ENCODE assay signal across 16 cellular contexts in the genomic region with DNA sequence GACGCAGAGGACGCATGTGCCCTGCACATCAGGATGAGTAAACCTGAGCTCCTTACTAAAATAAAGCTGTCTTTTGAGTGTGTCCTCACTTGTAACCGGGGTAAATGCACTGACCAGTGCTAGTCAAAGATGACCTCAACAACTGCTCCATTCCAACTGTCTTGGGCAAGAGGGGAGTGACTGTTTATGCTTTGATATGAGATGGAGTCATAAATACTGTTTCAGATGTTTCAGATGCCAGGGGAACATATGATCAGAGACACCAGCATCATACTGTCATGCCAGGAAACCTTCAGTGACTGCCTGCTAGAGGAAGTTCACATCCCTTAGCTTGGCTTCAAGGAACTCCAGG. TPM values are rescaled to one million over a fixed set of nuclear protein-coding genes. Genes with fewer than 3 reads are reported as not detected.
DNase-seq lines count a peak whose midpoint lies in the region; ATAC-seq, FAIRE-seq and TF ChIP-seq lines count a peak whose summit lies in the region.
"Had no signal": no experiment of that assay in that cellular context is flagged by ENCODE, and none has a peak within 500 bp of the region (broad histone marks: within the 10 kb centered on the region; RNA-seq: fewer than 3 reads in every experiment).

No MANE protein-coding gene starts in this region.

- ATAC-seq in A549 (peak in 1 of 2 experiments; percentile 12; a peak in 2 of 6 replicates), HepG2 (peak; percentile 0; the same call in 2 of the 3 replicates), GM18861 (IDR thresholded peaks at IDR 0.05; ENCODE audit: unreplicated experiment) (no peak)
- no peak for ATAC-seq in effector memory CD8-positive, alpha-beta T cell (replicated peaks)

- peaks cover 0 to 8% of the 10 kb centered on the region in 2 donors for H3K27me3 Mint-ChIP-seq in effector memory CD8-positive, alpha-beta T cell
- H3K27me3 Mint-ChIP-seq: activated naive CD8-positive, alpha-beta T cell treated with anti-CD3 and anti-CD28 coated beads for 36 hours had no signal

- DNase-seq in A549 (ENCODE audit: low read depth in 1 of 2, low spot score in 1 of 2) (no peak), HTR-8/SVneo (ENCODE audit: insufficient read length, low spot score) (peak; percentile 44), choroid plexus epithelial cell (ENCODE audit: low read depth) (peak; percentile 76), HepG2 (ENCODE audit: low spot score) (peak; percentile 52), HuH-7 (ENCODE audit: low spot score) (no peak)
- no peak for DNase-seq in effector memory CD4-positive, alpha-beta T cell
- no peak for DNase-seq in effector memory CD8-positive, alpha-beta T cell
- DNase-seq: activated naive CD8-positive, alpha-beta T cell treated with anti-CD3 and anti-CD28 coated beads for 36 hours; activated T-cell treated with anti-CD3 and anti-CD28 coated beads for 4 hours; cerebellar nuclear complex; MV-4-11; stimulated activated CD4-positive, alpha-beta T cell treated with anti-CD3 and anti-CD28 coated beads, Interleukin-2, amount 100 ng/mL, for 24 hours had no signal

- H3K9ac ChIP-seq in HepG2 (ENCODE audit: insufficient read depth, low read depth, low read length): peak overlapping the region; percentile 35; the same call in 1 of the 2 replicates

- POLR2A ChIA-PET in A549 (lab: Yijun Ruan, JAX): interaction anchor here (1.0 to 1.3 kb wide), 3 partner anchors 13 to 170 kb away, joined by 3 to 7 read pairs (median 4); a partner anchor contains a TSS
- POLR2A ChIA-PET in HepG2 (lab: Yijun Ruan, JAX): interaction anchor here (1.3 to 4.0 kb wide), 8 partner anchors 8 to 173 kb away, joined by 3 to 77 read pairs (median 6); a partner anchor contains a TSS

- H3K9me3 ChIP-seq in A549 (no peaks in the 10 kb centered on the region), HepG2 (ENCODE audit: low read length) (no peaks in the 10 kb centered on the region)
- no peaks in the 10 kb centered on the region for H3K9me3 ChIP-seq in effector memory CD4-positive, alpha-beta T cell (ENCODE audit: control insufficient read depth, low read length)
- H3K9me3 ChIP-seq: prostate gland had no signal

- no peak for FAIRE-seq in A549 (lab: Jason Lieb, UNC)
- FAIRE-seq in HTR-8/SVneo (lab: Jason Lieb, UNC): peak; percentile 9
- FAIRE-seq in HepG2 (lab: Jason Lieb, UNC): no peak

- H3K4me3 Mint-ChIP-seq in effector memory CD8-positive, alpha-beta T cell: no peak overlapping the region
- H3K4me3 Mint-ChIP-seq: activated naive CD8-positive, alpha-beta T cell treated with anti-CD3 and anti-CD28 coated beads for 36 hours; GM23338; T-helper 1 cell treated with Interleukin-12 subunit alpha and Interleukin-12 subunit beta and Interleukin-4 antibody, amounts not matched to agents 30 μg/mL and 1 μg/mL, for 36 hours had no signal

- TF ChIP-seq POLR2A in A549 (IDR thresholded peaks at IDR 0.05; ENCODE audit: low read length) (no peak), HepG2 (IDR thresholded peaks at IDR 0.05; ENCODE audit: insufficient read depth in 1 of 2, low read depth in 2 of 2, low read length in 2 of 2) (no peak)

- H3K27me3 ChIP-seq in HepG2 (ENCODE audit: control insufficient read depth in 1 of 2, insufficient read depth in 2 of 2, low read length in 2 of 2): no peaks in the 10 kb centered on the region
- H3K27me3 ChIP-seq in effector memory CD4-positive, alpha-beta T cell (replicated peaks; ENCODE audit: control insufficient read depth, insufficient read depth, low read length, poor library complexity, severe bottlenecking): no peaks in the 10 kb centered on the region

- H3K27ac Mint-ChIP-seq in effector memory CD8-positive, alpha-beta T cell: no peak overlapping the region
- H3K27ac Mint-ChIP-seq: activated naive CD8-positive, alpha-beta T cell treated with anti-CD3 and anti-CD28 coated beads for 36 hours; GM23338; T-helper 1 cell treated with Interleukin-12 subunit alpha and Interleukin-12 subunit beta and Interleukin-4 antibody, amounts not matched to agents 30 μg/mL and 1 μg/mL, for 36 hours had no signal

- H4K20me1 ChIP-seq in HepG2 (ENCODE audit: insufficient read depth, low read length): no peaks in the 10 kb centered on the region

- peaks cover 2% of the 10 kb centered on the region for H3K36me3 Mint-ChIP-seq in effector memory CD8-positive, alpha-beta T cell (ENCODE audit: insufficient read depth)
- H3K36me3 Mint-ChIP-seq: activated naive CD8-positive, alpha-beta T cell treated with anti-CD3 and anti-CD28 coated beads for 36 hours had no signal

- no TSS peak for BruUV-seq in HepG2 (replicated peaks; lab: Mats Ljungman, UMichigan)

- no peaks in the 10 kb centered on the region for H3K79me2 ChIP-seq in HepG2 (ENCODE audit: insufficient read depth, low read length)

- WGBS in A549 (ENCODE audit: missing lambda C conversion rate): 56% methylated on average over 3 of the region's 3 CpGs
- 19% methylated on average over 3 of the region's 3 CpGs for WGBS in HepG2 (ENCODE audit: low lambda C conversion rate)

- no peak overlapping the region for H2AFZ ChIP-seq in HepG2 (ENCODE audit: low read length)

- H3K4me1 Mint-ChIP-seq in effector memory CD8-positive, alpha-beta T cell (ENCODE audit: low read depth in 2 of 2): peaks cover 0 to 1% of the 10 kb centered on the region in 2 donors

- no peak overlapping the region for H3K4me3 ChIP-seq in A549
- H3K4me3 ChIP-seq in choroid plexus epithelial cell (ENCODE audit: low read depth, low read length): no peak overlapping the region
- H3K4me3 ChIP-seq in HepG2 (replicated peaks in 1 of 3; ENCODE audit: insufficient read depth in 1 of 3, low read depth in 2 of 3, low read length in 3 of 3): no peak overlapping the region
- H3K4me3 ChIP-seq in effector memory CD4-positive, alpha-beta T cell (ENCODE audit: insufficient read depth, low read depth, low read length, poor library complexity, severe bottlenecking): no peak overlapping the region
- H3K4me3 ChIP-seq: GM23338, prostate gland had no signal

- no peak for TF ChIP-seq CTCF in A549 (IDR thresholded peaks at IDR 0.05)
- no peak for TF ChIP-seq CTCF in choroid plexus epithelial cell (conservative IDR thresholded peaks at IDR 0.05; ENCODE audit: low read depth, low read length)
- TF ChIP-seq CTCF in HepG2 (CRISPR knock-in tag; IDR thresholded peaks at IDR 0.05): no peak

- H3K27ac ChIP-seq in A549 (peak overlapping the region in 1 of 2 experiments; percentile 60; a peak in 2 of 6 replicates), HepG2 (ENCODE audit: extremely low read length, insufficient read depth, low read length) (peak overlapping the region; percentile 93)
- no peak overlapping the region for H3K27ac ChIP-seq in effector memory CD4-positive, alpha-beta T cell (ENCODE audit: insufficient read depth, low read length, poor library complexity, severe bottlenecking)
- H3K27ac ChIP-seq: prostate gland had no signal

- H3K4me1 ChIP-seq in A549: peaks cover 36% of the 10 kb centered on the region
- peaks cover 74% of the 10 kb centered on the region for H3K4me1 ChIP-seq in HepG2 (ENCODE audit: insufficient read depth, low read length)
- H3K4me1 ChIP-seq in effector memory CD4-positive, alpha-beta T cell (ENCODE audit: control insufficient read depth, insufficient read depth, low read length, poor library complexity, severe bottlenecking): no peaks in the 10 kb centered on the region
- H3K4me1 ChIP-seq: prostate gland had no signal

- in situ Hi-C loops in HepG2 (cut with HindIII; ENCODE audit: extremely low pct_ligation_motif_present, low pct_unique_long_range_greater_than_20kb): no loop called here

- intact Hi-C loops in HepG2 (cut with micrococcal nuclease; ENCODE audit: unreplicated experiment): loop anchor here (2.0 kb wide), 1 partner anchor 46 kb away; no protein-coding TSS in a partner anchor

- no peaks in the 10 kb centered on the region for H3K9me3 Mint-ChIP-seq in effector memory CD8-positive, alpha-beta T cell
- H3K9me3 Mint-ChIP-seq: activated naive CD8-positive, alpha-beta T cell treated with anti-CD3 and anti-CD28 coated beads for 36 hours; GM23338; T-helper 1 cell treated with Interleukin-12 subunit alpha and Interleukin-12 subunit beta and Interleukin-4 antibody, amounts not matched to agents 30 μg/mL and 1 μg/mL, for 36 hours had no signal

- H3K4me2 ChIP-seq in A549 (peak overlapping the region; percentile 51; the same call in 2 of the 3 replicates), HepG2 (ENCODE audit: low read depth, low read length) (peak overlapping the region; percentile 76; the same call in 1 of the 2 replicates)
- H3K4me2 ChIP-seq: GM23338 had no signal

- H3K36me3 ChIP-seq in HepG2 (replicated peaks in 1 of 2; ENCODE audit: control insufficient read depth in 1 of 2, insufficient read depth in 2 of 2, low read length in 2 of 2): no peaks in the 10 kb centered on the region
- no peaks in the 10 kb centered on the region for H3K36me3 ChIP-seq in effector memory CD4-positive, alpha-beta T cell (ENCODE audit: control insufficient read depth, insufficient read depth, low read length)
- H3K36me3 ChIP-seq: prostate gland had no signal

- TF ChIP-seq EP300 in A549 (IDR thresholded peaks at IDR 0.05) (no peak), HepG2 (IDR thresholded peaks at IDR 0.05; ENCODE audit: low read depth in 2 of 2, low read length in 2 of 2) (no peak), HepG2 (CRISPR knock-in tag; IDR thresholded peaks at IDR 0.05; ENCODE audit: borderline replicate concordance) (no peak)

- TF ChIP-seq RAD21 in A549 (conservative IDR thresholded peaks at IDR 0.05 in 1 of 2, IDR thresholded peaks at IDR 0.05 in 1 of 2): no peak
- no peak for TF ChIP-seq RAD21 in HepG2 (CRISPR knock-in tag; IDR thresholded peaks at IDR 0.05)

- CTCF ChIA-PET in A549 (lab: Yijun Ruan, JAX) (interaction anchor here (0.9 to 5.5 kb wide), 13 partner anchors 9 to 182 kb away, joined by 3 to 50 read pairs (median 6); a partner anchor contains a TSS), HepG2 (lab: Yijun Ruan, JAX; ENCODE audit: low intra/inter-chr PET ratio, low total read pairs) (interaction anchor here (1.5 to 1.9 kb wide), 3 partner anchors 14 to 174 kb away, joined by 8 to 16 read pairs (median 8); a partner anchor contains a TSS)

RNA-seq across cellular contexts. Expression of a gene that starts 13.8 kb away (rescaled TPM):
- polyA plus RNA-seq in A549 (2011; rRNA removed): 25.4 and 25.6 TPM in 2 replicates
- 10.3 and 14.3 TPM in 2 replicates for polyA plus RNA-seq in A549 (2012; cell fraction: cytosol; rRNA removed)
- polyA plus RNA-seq in A549 (2012; cell fraction: nucleus; rRNA removed): 12.4 and 19.0 TPM in 2 replicates
- 16.4 to 18.9 TPM (median 18.9 TPM) in 3 replicates for polyA plus RNA-seq in A549 (2017; fragmentation: RNase III; extraction: RNeasy Plus Mini Kit Qiagen cat#74134 plus additional on column Dnase treatment)
- polyA minus RNA-seq in A549 (2011; rRNA and poly(A)+ RNA removed): 31.9 and 32.9 TPM in 2 replicates
- total RNA-seq in HepG2 (2016; rRNA removed; fragmentation: Illumina TruSeq; extraction: Trizol): 40.5 and 49.1 TPM in 2 replicates
- total RNA-seq in HepG2 (2016; cell fraction: cytosol; rRNA removed; fragmentation: Illumina TruSeq; extraction: Trizol; ENCODE audit: low read depth): 4.0 and 4.7 TPM in 2 replicates
- total RNA-seq in HepG2 (2016; cell fraction: insoluble cytoplasmic fraction; rRNA removed; fragmentation: Illumina TruSeq; extraction: Trizol): 36.8 and 47.0 TPM in 2 replicates
- 24.9 and 25.7 TPM in 2 replicates for total RNA-seq in HepG2 (2016; cell fraction: membrane; rRNA removed; fragmentation: Illumina TruSeq; extraction: Trizol)
- total RNA-seq in HepG2 (2016; cell fraction: nucleus; rRNA removed; fragmentation: Illumina TruSeq; extraction: Trizol): 50.0 and 60.1 TPM in 2 replicates
- 68.2 and 72.5 TPM in 2 replicates for polyA plus RNA-seq in HepG2 (2011; rRNA removed)
- 51.1 and 62.3 TPM in 2 replicates for polyA plus RNA-seq in HepG2 (2011; cell fraction: cytosol; rRNA removed)
- polyA plus RNA-seq in HepG2 (2011; cell fraction: nucleus; rRNA removed): 100.0 and 109 TPM in 2 replicates
- polyA plus RNA-seq in HepG2 (2012): 42.0 and 55.5 TPM in 2 replicates
- 2.3 and 2.5 TPM in 2 replicates for polyA plus RNA-seq in HepG2 (2016; cell fraction: cytosol; fragmentation: Illumina TruSeq; extraction: Trizol; ENCODE audit: low read depth)
- 27.8 and 31.3 TPM in 2 replicates for polyA plus RNA-seq in HepG2 (2016; cell fraction: insoluble cytoplasmic fraction; fragmentation: Illumina TruSeq; extraction: Trizol; ENCODE audit: low read depth)
- polyA plus RNA-seq in HepG2 (2016; cell fraction: membrane; fragmentation: Illumina TruSeq; extraction: Trizol; ENCODE audit: low read depth): 11.1 and 12.4 TPM in 2 replicates
- polyA plus RNA-seq in HepG2 (2016; cell fraction: nucleus; fragmentation: Illumina TruSeq; extraction: Trizol; ENCODE audit: insufficient read depth, low read depth): 72.8 and 73.2 TPM in 2 replicates
- polyA minus RNA-seq in HepG2 (2011; rRNA and poly(A)+ RNA removed; ENCODE audit: low replicate concordance): 21.3 and 119 TPM in 2 replicates
- 67.1 and 80.2 TPM in 2 replicates for polyA minus RNA-seq in HepG2 (2011; cell fraction: cytosol; rRNA and poly(A)+ RNA removed)
- polyA minus RNA-seq in HepG2 (2011; cell fraction: nucleus; rRNA and poly(A)+ RNA removed): 60.0 and 64.5 TPM in 2 replicates

Comparison
In these comparisons a context has a peak if more than half of its experiments do, and no peak if none do; other contexts are left out.
1. DNase-seq: peak in HTR-8/SVneo (single experiment), choroid plexus epithelial cell (single experiment) and HepG2 (single experiment); none in A549 (0 of 2), effector memory CD4-positive, alpha-beta T cell (0 of 3), effector memory CD8-positive, alpha-beta T cell (0 of 3) and HuH-7 (single experiment).